In genomic region chr19:47609885-47610545, GRCh38 we compare ENCODE assay signal across 8 cellular contexts. TPM values are rescaled to one million over a fixed set of nuclear protein-coding genes. Genes with fewer than 3 reads are reported as not detected.
DNase-seq lines count a peak whose midpoint lies in the region; ATAC-seq and TF ChIP-seq lines count a peak whose summit lies in the region.

No MANE protein-coding gene starts in this region.

- H3K27me3 Mint-ChIP-seq in naive thymus-derived CD8-positive, alpha-beta T cell, result no peaks in the 10 kb centered on the region

- peak overlapping the region; percentile 99 for H3K4me3 ChIP-seq in suprapubic skin

- peak; percentile 55 for DNase-seq in GM13976 (ENCODE audit: low spot score)
- peak; percentile 7 for DNase-seq in NCI-H524 treated with DMSO at 0.1 percent for 48 hours (lab: John Stamatoyannopoulos, UW)
- DNase-seq in activated T-helper 1 cell treated with anti-CD3 and anti-CD28 coated beads, Interleukin-2, amount 50 U/mL, for 16 hours (ENCODE audit: low read depth in 1 of 2, low spot score in 1 of 2), result peak; percentile 19 to 36
- peak; percentile 50 for DNase-seq in fibroblast of gingiva (ENCODE audit: low read depth)
- peak; percentile 31 to 75 (median 51) for DNase-seq in naive thymus-derived CD8-positive, alpha-beta T cell
- peak in 1 of 2 donors; percentile 85 for DNase-seq in suprapubic skin (ENCODE audit: low spot score in 2 of 2)
- no peak for DNase-seq in NCI-H345 treated with DMSO at 0.1 percent for 48 hours (lab: John Stamatoyannopoulos, UW; ENCODE audit: unreplicated experiment)

- POLR2A ChIA-PET in naive thymus-derived CD8-positive, alpha-beta T cell (lab: Charles Lee), result interaction anchor here (0.6 to 4.8 kb wide), 21 partner anchors 10 to 261 kb away, joined by 3 to 78 read pairs (median 4); partner anchors contain the start of genes DHX34, KPTN, NAPA and NOP53

- peak overlapping the region; percentile 99 for H3K27ac ChIP-seq in suprapubic skin

- ATAC-seq in naive thymus-derived CD8-positive, alpha-beta T cell, result peak; percentile 11 to 33
- ATAC-seq in HG03439 (IDR thresholded peaks at IDR 0.05; ENCODE audit: unreplicated experiment), result no peak

- no peak for TF ChIP-seq POLR2A in suprapubic skin (IDR thresholded peaks at IDR 0.05)

- H3K36me3 ChIP-seq in suprapubic skin, result no peaks in the 10 kb centered on the region

- WGBS in suprapubic skin, result 0% methylated on average over 11 of the region's 49 CpGs

- peaks cover 0 to 5% (median 5%) of the 10 kb centered on the region in 3 donors for H3K36me3 Mint-ChIP-seq in naive thymus-derived CD8-positive, alpha-beta T cell

- peaks cover 48% of the 10 kb centered on the region for H3K4me1 ChIP-seq in suprapubic skin

- in situ Hi-C loops in GM13976 (cut with MboI; ENCODE audit: low sequenced_read_pairs, unreplicated experiment), result no loop called here

- H3K27ac Mint-ChIP-seq in naive thymus-derived CD8-positive, alpha-beta T cell, result peak overlapping the region; percentile 67 to 93 (median 90)

- H3K4me3 Mint-ChIP-seq in naive thymus-derived CD8-positive, alpha-beta T cell, result peak overlapping the region; percentile 74 to 94 (median 82)

- H3K9me3 Mint-ChIP-seq in naive thymus-derived CD8-positive, alpha-beta T cell, result no peaks in the 10 kb centered on the region

- TF ChIP-seq CTCF in GM13976 (IDR thresholded peaks at IDR 0.05; ENCODE audit: borderline replicate concordance, control extremely low read depth, extremely low read depth, insufficient read depth, missing control alignments) (no peak), suprapubic skin (IDR thresholded peaks at IDR 0.05) (no peak)

- H3K27me3 ChIP-seq in suprapubic skin, result no peaks in the 10 kb centered on the region

- H3K9me3 ChIP-seq in suprapubic skin, result no peaks in the 10 kb centered on the region

- H3K4me1 Mint-ChIP-seq in naive thymus-derived CD8-positive, alpha-beta T cell, result peaks cover 17 to 52% (median 44%) of the 10 kb centered on the region in 4 donors

- TF ChIP-seq EP300 in suprapubic skin (IDR thresholded peaks at IDR 0.05), result no peak

RNA-seq across cellular contexts. Expression of gene BICRA, which starts 1.1 kb away (rescaled TPM):
- 10 to 100 TPM; 32.7 to 35.5 TPM for total RNA-seq in naive thymus-derived CD8-positive, alpha-beta T cell
- polyA plus RNA-seq in naive thymus-derived CD8-positive, alpha-beta T cell, result 1 to 10 TPM in 1 of 3 donors, under 1 TPM in 2; 0.23 to 1.4 (median 0.50) TPM
- 10 to 100 TPM; 10.7 to 33.6 (median 22.9) TPM for total RNA-seq in suprapubic skin

RNA-seq across cellular contexts. Expression of gene ZNF541, which starts 37.1 kb away (rescaled TPM):
- under 1 TPM; 0.85 to 0.86 TPM for total RNA-seq in naive thymus-derived CD8-positive, alpha-beta T cell
- polyA plus RNA-seq in naive thymus-derived CD8-positive, alpha-beta T cell, result under 1 TPM in 1 of 3 donors, not detected in 2; 0.27 TPM
- under 1 TPM in 3 of 4 donors, not detected in 1; 0.49 to 0.80 (median 0.51) TPM for total RNA-seq in suprapubic skin
